Comparison of ENCODE assay signal across 23 cellular contexts in genomic region chr17:81630274-81630673, GRCh38. TPM values are rescaled to one million over a fixed set of nuclear protein-coding genes. Genes with fewer than 3 reads are reported as not detected.
DNase-seq lines count a peak whose midpoint lies in the region; ATAC-seq and TF ChIP-seq lines count a peak whose summit lies in the region.
"Had no signal": no experiment of that assay in that cellular context is flagged by ENCODE, and none has a peak within 500 bp of the region (broad histone marks: within the 10 kb centered on the region; RNA-seq: fewer than 3 reads in every experiment).

No MANE protein-coding gene starts in this region.

- no peak overlapping the region for H2AK5ac ChIP-seq in H9 (ENCODE audit: insufficient read length, low read length)

- H2BK5ac ChIP-seq in H9 (ENCODE audit: insufficient read length, low read length): no peak overlapping the region

- H3K27me3 ChIP-seq in H9 (ENCODE audit: insufficient read depth, low read length) (no peaks in the 10 kb centered on the region), gastrocnemius medialis (no peaks in the 10 kb centered on the region)
- H3K27me3 ChIP-seq: BLaER1 treated with 17β-estradiol and CSF1 and Interleukin-3, amounts not matched to agents 10 nM and 100 nM had no signal

- H3K9me3 Mint-ChIP-seq in activated T-cell treated with anti-CD3 and anti-CD28 coated beads, Interleukin-2, amount 50 U/mL, for 72 hours: no peaks in the 10 kb centered on the region
- H3K9me3 Mint-ChIP-seq in H9: no peaks in the 10 kb centered on the region
- peaks cover 10% of the 10 kb centered on the region for H3K9me3 Mint-ChIP-seq in nephron progenitor cell

- H3K36me3 ChIP-seq in gastrocnemius medialis: peaks cover 0 to 46% of the 10 kb centered on the region in 2 donors

- H3K79me2 ChIP-seq in H9 (ENCODE audit: insufficient read depth, low read length): peaks cover 9% of the 10 kb centered on the region; the same call in 1 of the 2 replicates

- DNase-seq in activated T-cell treated with anti-CD3 and anti-CD28 coated beads, Interleukin-2, amount 50 U/mL, for 72 hours: no peak
- no peak for DNase-seq in activated T-cell treated with anti-CD3 and anti-CD28 coated beads, Interleukin-2, amount 50 U/mL, for 1 hour
- DNase-seq in H9 (no peak), nephron progenitor cell (no peak), gastrocnemius medialis (peak in 1 of 2 donors; percentile 38), NCI-H226 (no peak), HuH-7.5 (ENCODE audit: low spot score) (no peak)
- no peak for DNase-seq in stimulated activated CD4-positive, alpha-beta T cell treated with anti-CD3 and anti-CD28 coated beads, Interleukin-4, amount 100 ng/mL, for 1 hour
- DNase-seq: 8988T; CD8-positive, alpha-beta memory T cell; COR-L47; DMS 273 treated with DMSO at 0.1 percent for 48 hours; DMS53; DND-41; EL; HCEC 1CT had no signal

- H3K4me1 ChIP-seq in H9 (ENCODE audit: insufficient read depth, low read length): no peaks in the 10 kb centered on the region
- peaks cover 24 to 31% of the 10 kb centered on the region in 2 donors for H3K4me1 ChIP-seq in gastrocnemius medialis

- H3K27ac Mint-ChIP-seq in activated T-cell treated with anti-CD3 and anti-CD28 coated beads, Interleukin-2, amount 50 U/mL, for 72 hours: peak overlapping the region; percentile 50
- H3K27ac Mint-ChIP-seq in H9 (peak overlapping the region in 2 of 3 experiments; percentile 28 to 70; a peak in 2 of 7 replicates), nephron progenitor cell (peak overlapping the region; percentile 36)
- H3K27ac Mint-ChIP-seq: B cell; CD8-positive, alpha-beta memory T cell; IgD-negative memory B cell had no signal

- no peak overlapping the region for H3K56ac ChIP-seq in H9 (ENCODE audit: insufficient read length, low read depth, low read length)

- H3K9me3 ChIP-seq in H9 (ENCODE audit: control insufficient read depth, low read depth, low read length) (no peaks in the 10 kb centered on the region), gastrocnemius medialis (no peaks in the 10 kb centered on the region)

- no peak overlapping the region for H3K9ac ChIP-seq in H9 (ENCODE audit: extremely low read depth, insufficient read length, low read length)
- H3K9ac ChIP-seq: BLaER1 treated with 17β-estradiol and CSF1 and Interleukin-3, amounts not matched to agents 10 nM and 100 nM had no signal

- H3K27ac ChIP-seq in H9 (ENCODE audit: insufficient read length, low read depth, low read length) (no peak overlapping the region), gastrocnemius medialis (peak overlapping the region; percentile 58 to 78 (median 74))
- H3K27ac ChIP-seq: BLaER1 treated with 17β-estradiol and CSF1 and Interleukin-3, amounts not matched to agents 10 nM and 100 nM; HL-60 had no signal

- WGBS in H9 (ENCODE audit: extremely low coverage, insufficient read length, low lambda C conversion rate): no CpG with 5 or more reads among the region's 8 CpGs

- no peak overlapping the region for H3T11ph ChIP-seq in H9 (ENCODE audit: low read length)

- peaks cover 4% of the 10 kb centered on the region for H3K79me1 ChIP-seq in H9 (ENCODE audit: insufficient read depth, low read depth, low read length, poor library complexity, severe bottlenecking)

- no peaks in the 10 kb centered on the region for H4K20me1 ChIP-seq in H9 (ENCODE audit: control insufficient read depth, insufficient read depth, insufficient read length)

- H4K91ac ChIP-seq in H9 (ENCODE audit: insufficient read length, low read depth, low read length): no peak overlapping the region

- no peak overlapping the region for H3K23ac ChIP-seq in H9 (ENCODE audit: insufficient read length, low read depth, low read length)

- no peak overlapping the region for H3K18ac ChIP-seq in H9 (ENCODE audit: insufficient read length, low read depth, low read length)

- no peaks in the 10 kb centered on the region for H3K23me2 ChIP-seq in H9 (ENCODE audit: insufficient read length, low read depth, low read length, poor library complexity, severe bottlenecking)

- TF ChIP-seq CTCF in H9 (conservative IDR thresholded peaks at IDR 0.05) (no peak), nephron progenitor cell (IDR thresholded peaks at IDR 0.05) (no peak), gastrocnemius medialis (IDR thresholded peaks at IDR 0.05 in 4 of 5, conservative IDR thresholded peaks at IDR 0.05 in 1 of 5) (no peak)

- intact Hi-C loops in gastrocnemius medialis (cut with DNase I; ENCODE audit: low total_unique reads): no loop called here

- H2BK120ac ChIP-seq in H9 (ENCODE audit: low read depth, low read length, poor library complexity, severe bottlenecking): no peak overlapping the region

- no peaks in the 10 kb centered on the region for H3K27me3 Mint-ChIP-seq in activated T-cell treated with anti-CD3 and anti-CD28 coated beads, Interleukin-2, amount 50 U/mL, for 72 hours (ENCODE audit: low read depth)
- H3K27me3 Mint-ChIP-seq in H9 (ENCODE audit: low read depth) (no peaks in the 10 kb centered on the region), nephron progenitor cell (ENCODE audit: low read depth, poor library complexity) (no peaks in the 10 kb centered on the region)
- H3K27me3 Mint-ChIP-seq: B cell; CD8-positive, alpha-beta memory T cell; IgD-negative memory B cell had no signal

- H3K36me3 Mint-ChIP-seq in activated T-cell treated with anti-CD3 and anti-CD28 coated beads, Interleukin-2, amount 50 U/mL, for 72 hours (ENCODE audit: insufficient read depth in 2 of 2): peaks cover 3 to 33% of the 10 kb centered on the region in 2 donors
- H3K36me3 Mint-ChIP-seq in H9 (ENCODE audit: insufficient read depth in 1 of 3, low read depth in 3 of 3) (peaks cover 43 to 63% (median 60%) of the 10 kb centered on the region in 3 experiments; a peak in 6 of 7 replicates), nephron progenitor cell (ENCODE audit: low read depth) (peaks cover 64% of the 10 kb centered on the region)

- peaks cover 14% of the 10 kb centered on the region for H3K4me1 Mint-ChIP-seq in activated T-cell treated with anti-CD3 and anti-CD28 coated beads, Interleukin-2, amount 50 U/mL, for 72 hours (ENCODE audit: low read depth)
- H3K4me1 Mint-ChIP-seq in H9 (peaks cover 4 to 5% of the 10 kb centered on the region in 2 experiments; a peak in 2 of 4 replicates), nephron progenitor cell (peaks cover 3% of the 10 kb centered on the region)

- no peak overlapping the region for H2AFZ ChIP-seq in H9 (ENCODE audit: low read length)

- H3K14ac ChIP-seq in H9 (ENCODE audit: insufficient read depth, low read length): no peak overlapping the region

- H3K4me2 ChIP-seq in H9 (ENCODE audit: insufficient read depth, insufficient read length, low read length): no peak overlapping the region
- H3K4me2 ChIP-seq: BLaER1 treated with 17β-estradiol and CSF1 and Interleukin-3, amounts not matched to agents 10 nM and 100 nM had no signal

- no peak overlapping the region for H2BK20ac ChIP-seq in H9 (ENCODE audit: low read depth, low read length, poor library complexity, severe bottlenecking)

- no peak overlapping the region for H3K4me3 Mint-ChIP-seq in activated T-cell treated with anti-CD3 and anti-CD28 coated beads, Interleukin-2, amount 50 U/mL, for 72 hours
- H3K4me3 Mint-ChIP-seq in H9: no peak overlapping the region; a peak in 1 of 5 replicates
- H3K4me3 Mint-ChIP-seq in nephron progenitor cell: no peak overlapping the region
- H3K4me3 Mint-ChIP-seq: B cell; CD8-positive, alpha-beta memory T cell; IgD-negative memory B cell had no signal

- no peak overlapping the region for H4K5ac ChIP-seq in H9 (ENCODE audit: insufficient read length, low read depth, low read length)

- H3K4ac ChIP-seq in H9 (ENCODE audit: low read depth, low read length): no peak overlapping the region

- H2BK12ac ChIP-seq in H9 (ENCODE audit: insufficient read length, low read depth, low read length): no peak overlapping the region

- H3K4me3 ChIP-seq in gastrocnemius medialis: no peak overlapping the region
- H3K4me3 ChIP-seq: BLaER1 treated with 17β-estradiol and CSF1 and Interleukin-3, amounts not matched to agents 10 nM and 100 nM; GM12878 had no signal

- no peak for ATAC-seq in activated T-cell treated with anti-CD3 and anti-CD28 coated beads, Interleukin-2, amount 50 U/mL, for 72 hours (replicated peaks in 1 of 2)
- ATAC-seq in gastrocnemius medialis: peak; percentile 56 to 72
- ATAC-seq: GM12878 had no signal

- H2BK15ac ChIP-seq in H9 (ENCODE audit: low read depth, low read length): no peak overlapping the region

- TF ChIP-seq POLR2A in gastrocnemius medialis (IDR thresholded peaks at IDR 0.05): no peak

- in situ Hi-C loops in gastrocnemius medialis (cut with MboI; ENCODE audit: low sequenced_read_pairs in 4 of 4): no loop called here

- H4K8ac ChIP-seq in H9 (replicated peaks; ENCODE audit: insufficient read length, low read depth, low read length): no peak overlapping the region

RNA-seq across cellular contexts. Expression of gene NPLOC4, which starts 6.6 kb away (rescaled TPM):
- 100 to 1,000 TPM in 1 of 2 donors, 10 to 100 TPM in 1; 89.7 to 107 TPM for total RNA-seq in activated T-cell treated with anti-CD3 and anti-CD28 coated beads, Interleukin-2, amount 50 U/mL, for 72 hours
- total RNA-seq in H9 (2021): 103 and 104 TPM in 2 replicates
- total RNA-seq in gastrocnemius medialis: 100 to 1,000 TPM; 176 to 290 (median 263) TPM

RNA-seq across cellular contexts. Expression of gene TSPAN10, which starts 6.7 kb away (rescaled TPM):
- 1 to 10 TPM in 1 of 2 donors, under 1 TPM in 1; 0.63 to 1.1 TPM for total RNA-seq in activated T-cell treated with anti-CD3 and anti-CD28 coated beads, Interleukin-2, amount 50 U/mL, for 72 hours
- 1.2 and 1.4 TPM in 2 replicates for total RNA-seq in H9 (2021)
- total RNA-seq in gastrocnemius medialis: under 1 TPM in 2 of 4 donors, not detected in 2; 0.22 to 0.26 TPM

RNA-seq across cellular contexts. Expression of gene PDE6G, which starts 26.1 kb away (rescaled TPM):
- 1 to 10 TPM; 4.2 to 4.4 TPM for total RNA-seq in activated T-cell treated with anti-CD3 and anti-CD28 coated beads, Interleukin-2, amount 50 U/mL, for 72 hours
- total RNA-seq in H9 (2021): 5.7 TPM in 2 replicates
- total RNA-seq in gastrocnemius medialis: not detected
- total RNA-seq: G401, H4 had no signal

RNA-seq across cellular contexts. Expression of gene OXLD1, which starts 36.1 kb away (rescaled TPM):
- total RNA-seq in activated T-cell treated with anti-CD3 and anti-CD28 coated beads, Interleukin-2, amount 50 U/mL, for 72 hours: 10 to 100 TPM; 49.1 to 58.8 TPM
- total RNA-seq in H9 (2021): 20.2 and 25.0 TPM in 2 replicates
- total RNA-seq in gastrocnemius medialis: 10 to 100 TPM; 15.5 to 32.2 (median 22.2) TPM

RNA-seq across cellular contexts. Expression of gene CCDC137, which starts 36.3 kb away (rescaled TPM):
- 10 to 100 TPM; 26.1 to 46.5 TPM for total RNA-seq in activated T-cell treated with anti-CD3 and anti-CD28 coated beads, Interleukin-2, amount 50 U/mL, for 72 hours
- 57.5 and 60.8 TPM in 2 replicates for total RNA-seq in H9 (2021)
- total RNA-seq in gastrocnemius medialis: 10 to 100 TPM in 2 of 4 donors, 1 to 10 TPM in 2; 6.7 to 17.1 (median 11.2) TPM

Comparison
In these comparisons a context has a peak if more than half of its experiments do, and no peak if none do; other contexts are left out.
1. ATAC-seq: peak in gastrocnemius medialis (2 of 2); none in activated T-cell treated with anti-CD3 and anti-CD28 coated beads, Interleukin-2, amount 50 U/mL, for 72 hours (0 of 2).
2. Peak in every context shown above with its lines, with median percentiles within 50 percentile points of each other: H3K27ac Mint-ChIP-seq.